In the genomic region with DNA sequence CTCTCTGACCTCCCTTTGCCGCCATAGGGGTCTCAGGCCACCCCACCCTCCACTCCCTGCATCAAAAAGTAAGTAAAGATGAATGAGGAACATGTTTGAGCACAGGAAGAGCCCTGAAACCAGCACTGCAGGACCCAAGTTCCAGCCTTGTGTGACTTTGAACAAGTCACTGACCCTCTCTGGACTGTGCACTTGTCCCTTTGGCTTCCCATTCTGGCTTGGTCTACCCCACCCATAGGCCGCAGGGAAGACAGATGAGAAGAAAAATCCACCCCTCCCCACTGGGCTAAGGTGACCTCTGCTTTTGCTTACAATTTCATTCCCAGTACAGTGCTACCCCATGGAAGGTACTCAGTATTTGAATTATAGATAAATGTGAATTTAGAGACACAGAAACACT, we compare ENCODE assay signal across 17 cellular contexts. TPM values are rescaled to one million over a fixed set of nuclear protein-coding genes. Genes with fewer than 3 reads are reported as not detected.
"Had no signal": no experiment of that assay in that cellular context is flagged by ENCODE, and none has a peak within 500 bp of the region (broad histone marks: within the 10 kb centered on the region; RNA-seq: fewer than 3 reads in every experiment).

No MANE protein-coding gene starts in this region.

- DNase-seq: activated CD4-positive, alpha-beta T cell treated with anti-CD3 and anti-CD28 coated beads for 48 hours; activated CD8-positive, alpha-beta T cell treated with anti-CD3 and anti-CD28 coated beads for 36 hours; activated effector memory CD4-positive, alpha-beta T cell treated with anti-CD3 and anti-CD28 coated beads, Interleukin-2, amount 50 U/mL, for 16 hours; activated T-cell treated with anti-CD3 and anti-CD28 coated beads, Interleukin-2, amount 50 U/mL, for 4 hours; effector CD8-positive, alpha-beta T cell; foreskin melanocyte; lower lobe of right lung; retina had no signal

- FAIRE-seq: endothelial cell of umbilical vein, TTC549 had no signal

- H3K27ac ChIP-seq: lower lobe of right lung, tibial nerve had no signal

- H3K27me3 Mint-ChIP-seq: activated CD8-positive, alpha-beta T cell treated with anti-CD3 and anti-CD28 coated beads for 36 hours had no signal

- H3K9me3 ChIP-seq: lower lobe of right lung, tibial nerve had no signal

- H3K9me3 Mint-ChIP-seq: activated CD8-positive, alpha-beta T cell treated with anti-CD3 and anti-CD28 coated beads for 36 hours; activated naive CD4-positive, alpha-beta T cell treated with anti-CD3 and anti-CD28 coated beads, Interleukin-2, amount 50 U/mL, for 72 hours; activated T-cell treated with anti-CD3 and anti-CD28 coated beads, Interleukin-2, amount 50 U/mL, for 4 hours; mesothelial cell of epicardium; stimulated activated effector memory CD8-positive, alpha-beta T cell treated with anti-CD3 and anti-CD28 coated beads, Interleukin-12 subunit alpha, Interleukin-12 subunit beta, amount 100 ng/mL, for 72 hours; T-helper 1 cell treated with Interleukin-12 subunit alpha and Interleukin-12 subunit beta and Interleukin-4 antibody, amounts not matched to agents 30 μg/mL and 1 μg/mL, for 36 hours; WTC11 had no signal

- H3K36me3 Mint-ChIP-seq: activated naive CD4-positive, alpha-beta T cell treated with anti-CD3 and anti-CD28 coated beads, Interleukin-2, amount 50 U/mL, for 72 hours; brain; mesothelial cell of epicardium; stimulated activated effector memory CD8-positive, alpha-beta T cell treated with anti-CD3 and anti-CD28 coated beads, Interleukin-12 subunit alpha, Interleukin-12 subunit beta, amount 100 ng/mL, for 72 hours; WTC11 had no signal

- ATAC-seq: activated CD8-positive, alpha-beta T cell treated with anti-CD3 and anti-CD28 coated beads for 36 hours; activated naive CD4-positive, alpha-beta T cell treated with anti-CD3 and anti-CD28 coated beads, Interleukin-2, amount 50 U/mL, for 72 hours; activated T-cell treated with anti-CD3 and anti-CD28 coated beads, Interleukin-2, amount 50 U/mL, for 4 hours; lower lobe of right lung; stimulated activated effector memory CD8-positive, alpha-beta T cell treated with anti-CD3 and anti-CD28 coated beads, Interleukin-12 subunit alpha, Interleukin-12 subunit beta, amount 100 ng/mL, for 72 hours; WTC11 had no signal

- H3K36me3 ChIP-seq: lower lobe of right lung, tibial nerve had no signal

- H3K4me1 Mint-ChIP-seq: stimulated activated effector memory CD8-positive, alpha-beta T cell treated with anti-CD3 and anti-CD28 coated beads, Interleukin-12 subunit alpha, Interleukin-12 subunit beta, amount 100 ng/mL, for 72 hours had no signal

- H3K27ac Mint-ChIP-seq: activated CD8-positive, alpha-beta T cell treated with anti-CD3 and anti-CD28 coated beads for 36 hours; activated naive CD4-positive, alpha-beta T cell treated with anti-CD3 and anti-CD28 coated beads, Interleukin-2, amount 50 U/mL, for 72 hours; mesothelial cell of epicardium; stimulated activated effector memory CD8-positive, alpha-beta T cell treated with anti-CD3 and anti-CD28 coated beads, Interleukin-12 subunit alpha, Interleukin-12 subunit beta, amount 100 ng/mL, for 72 hours; T-helper 1 cell treated with Interleukin-12 subunit alpha and Interleukin-12 subunit beta and Interleukin-4 antibody, amounts not matched to agents 30 μg/mL and 1 μg/mL, for 36 hours; WTC11 had no signal

- H3K27me3 ChIP-seq: tibial nerve had no signal

- H3K4me3 ChIP-seq: lower lobe of right lung, tibial nerve had no signal

- H3K4me3 Mint-ChIP-seq: activated CD8-positive, alpha-beta T cell treated with anti-CD3 and anti-CD28 coated beads for 36 hours; activated T-cell treated with anti-CD3 and anti-CD28 coated beads, Interleukin-2, amount 50 U/mL, for 4 hours; brain; mesothelial cell of epicardium; stimulated activated effector memory CD8-positive, alpha-beta T cell treated with anti-CD3 and anti-CD28 coated beads, Interleukin-12 subunit alpha, Interleukin-12 subunit beta, amount 100 ng/mL, for 72 hours; T-helper 1 cell treated with Interleukin-12 subunit alpha and Interleukin-12 subunit beta and Interleukin-4 antibody, amounts not matched to agents 30 μg/mL and 1 μg/mL, for 36 hours; WTC11 had no signal

RNA-seq across cellular contexts. Expression of a gene that starts 43.8 kb away (rescaled TPM):
- total RNA-seq: activated naive CD4-positive, alpha-beta T cell treated with anti-CD3 and anti-CD28 coated beads, Interleukin-2, amount 50 U/mL, for 72 hours had no signal
